1 cellular context compared by ENCODE assay signal in the genomic region with DNA sequence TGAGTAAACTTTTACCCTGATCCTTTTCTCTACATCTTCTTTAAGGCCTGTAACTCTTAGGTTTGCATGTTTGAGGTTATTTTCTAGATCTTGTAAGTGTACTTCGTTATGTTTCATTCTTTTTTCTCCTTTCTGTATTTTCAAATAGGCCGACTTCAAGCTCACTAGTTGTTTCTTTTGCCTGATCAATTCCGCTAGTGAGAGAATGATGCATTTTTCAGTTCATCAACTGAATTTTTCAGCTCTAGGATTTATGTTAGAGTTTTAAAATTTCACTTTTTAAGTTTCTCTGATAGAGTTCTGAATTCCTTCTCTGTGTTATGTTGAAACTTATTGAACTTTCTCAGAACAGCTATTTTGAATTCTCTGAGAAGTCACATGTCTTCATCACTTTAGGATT.
A peak's percentile ranks its signal among the peaks of the same experiment; 100 is the strongest.
TF ChIP-seq lines count a peak whose summit lies in the region.

No MANE protein-coding gene starts in this region.

TF ChIP-seq in HEK293, 187 proteins besides CTCF, POLR2A, EP300 and RAD21 (continued from another document):
- TF ChIP-seq ZNF274 (IDR thresholded peaks at IDR 0.05; ENCODE audit: low read length) (no peak), ZNF274 (tag by site-specific recombination; IDR thresholded peaks at IDR 0.05; ENCODE audit: borderline replicate concordance) (peak; percentile 69; the same call in 1 of the 2 replicates), SETDB1 (IDR thresholded peaks at IDR 0.05; ENCODE audit: insufficient read length, low read length) (peak; percentile 21), ZNF302 (tag by site-specific recombination; IDR thresholded peaks at IDR 0.05; ENCODE audit: low read depth) (no peak), KLF7 (tag by site-specific recombination; IDR thresholded peaks at IDR 0.05; ENCODE audit: borderline replicate concordance) (no peak), ZNF776 (tag by site-specific recombination; IDR thresholded peaks at IDR 0.05; ENCODE audit: borderline replicate concordance) (no peak)
